ENCODE assay signal across 8 cellular contexts in genomic region chr12:113030875-113031525, GRCh38. TPM values are rescaled to one million over a fixed set of nuclear protein-coding genes. Genes with fewer than 3 reads are reported as not detected.
DNase-seq lines count a peak whose midpoint lies in the region; ATAC-seq and TF ChIP-seq lines count a peak whose summit lies in the region.

No MANE protein-coding gene starts in this region.

- H3K4me3 ChIP-seq in IMR-90 (ENCODE audit: insufficient read depth, low read depth, low read length) (no peak overlapping the region), OCI-LY3 (ENCODE audit: low read length) (peak overlapping the region; percentile 33), lower lobe of right lung (no peak overlapping the region)

- H4K8ac ChIP-seq in IMR-90 (ENCODE audit: low read depth in 2 of 2, low read length in 2 of 2) = no peak overlapping the region

- DNase-seq in DMS 273 (lab: John Stamatoyannopoulos, UW; ENCODE audit: unreplicated experiment) (peak; percentile 69), IMR-90 (peak; percentile 52), dermis microvascular lymphatic vessel endothelial cell (ENCODE audit: low read depth in 2 of 2) (peak; percentile 50 to 66), lower lobe of right lung (no peak), NOMO-1 (lab: John Stamatoyannopoulos, UW; ENCODE audit: unreplicated experiment in 2 of 2) (no peak)
- no peak for DNase-seq in activated CD4-positive, alpha-beta T cell treated with anti-CD3 and anti-CD28 coated beads for 4 hours

- H3K79me2 ChIP-seq in OCI-LY3 (ENCODE audit: low read length) = no peaks in the 10 kb centered on the region

- no peak overlapping the region for H2BK15ac ChIP-seq in IMR-90 (ENCODE audit: low read depth, low read length)

- H3K9me3 ChIP-seq in IMR-90 (ENCODE audit: control insufficient read depth, insufficient read depth, low read length) (no peaks in the 10 kb centered on the region), OCI-LY3 (ENCODE audit: insufficient read depth, low read length) (no peaks in the 10 kb centered on the region), lower lobe of right lung (no peaks in the 10 kb centered on the region)

- H3K27me3 ChIP-seq in IMR-90 (ENCODE audit: control insufficient read depth, insufficient read depth, low read length) (no peaks in the 10 kb centered on the region), OCI-LY3 (ENCODE audit: low read depth, low read length) (peaks cover 4% of the 10 kb centered on the region; the same call in 1 of the 2 replicates), lower lobe of right lung (ENCODE audit: low read depth) (no peaks in the 10 kb centered on the region)

- no peak overlapping the region for H3K27ac ChIP-seq in IMR-90 (ENCODE audit: insufficient read depth, low read length)
- no peak overlapping the region for H3K27ac ChIP-seq in OCI-LY3 (ENCODE audit: low read length)
- H3K27ac ChIP-seq in lower lobe of right lung = no peak overlapping the region

- H3K9ac ChIP-seq in IMR-90 (ENCODE audit: low read depth, low read length) (no peak overlapping the region), OCI-LY3 (ENCODE audit: low read length) (no peak overlapping the region)

- no peak overlapping the region for H2AFZ ChIP-seq in IMR-90 (replicated peaks; ENCODE audit: low read length, poor library complexity)
- H2AFZ ChIP-seq in OCI-LY3 (ENCODE audit: low read depth, low read length) = no peak overlapping the region

- H4K91ac ChIP-seq in IMR-90 (ENCODE audit: insufficient read depth, low read depth, low read length) = no peak overlapping the region

- ATAC-seq in IMR-90 (ENCODE audit: low read depth) (peak; percentile 90), lower lobe of right lung (peak; percentile 49 to 77), HG03280 (IDR thresholded peaks at IDR 0.05; ENCODE audit: unreplicated experiment) (no peak)

- peak; percentile 36 for TF ChIP-seq RAD21 in IMR-90 (IDR thresholded peaks at IDR 0.05; ENCODE audit: low read length)

- no peaks in the 10 kb centered on the region for H3K79me1 ChIP-seq in IMR-90 (ENCODE audit: low read depth in 1 of 2, low read length in 2 of 2)

- H3K4me1 ChIP-seq in IMR-90 (ENCODE audit: control insufficient read depth, insufficient read depth, low read length) = no peaks in the 10 kb centered on the region
- peaks cover 11% of the 10 kb centered on the region; the same call in 1 of the 2 replicates for H3K4me1 ChIP-seq in OCI-LY3 (ENCODE audit: low read length)
- H3K4me1 ChIP-seq in lower lobe of right lung = no peaks in the 10 kb centered on the region

- H4K5ac ChIP-seq in IMR-90 (ENCODE audit: low read depth, low read length) = no peak overlapping the region

- no peak for TF ChIP-seq POLR2A in IMR-90 (IDR thresholded peaks at IDR 0.05; ENCODE audit: low read depth, low read length)

- H4K20me1 ChIP-seq in IMR-90 (ENCODE audit: insufficient read depth, low read length) (no peaks in the 10 kb centered on the region), OCI-LY3 (ENCODE audit: insufficient read depth, low read length) (no peaks in the 10 kb centered on the region)

- no peak overlapping the region for H3K23ac ChIP-seq in IMR-90 (ENCODE audit: low read depth, low read length)

- H2AK5ac ChIP-seq in IMR-90 (ENCODE audit: low read depth, low read length) = no peak overlapping the region

- in situ Hi-C loops in IMR-90 (cut with MboI; ENCODE audit: low sequenced_read_pairs) = no loop called here

- CTCF ChIA-PET in IMR-90 (lab: Yijun Ruan, JAX) = interaction anchor here (0.6 kb wide), 1 partner anchor 138 kb away, joined by 3 read pairs; no protein-coding TSS in a partner anchor

- H2BK120ac ChIP-seq in IMR-90 (ENCODE audit: low read depth, low read length) = no peak overlapping the region

- H3K4me2 ChIP-seq in IMR-90 (ENCODE audit: low read depth, low read length) = no peak overlapping the region
- H3K4me2 ChIP-seq in OCI-LY3 (ENCODE audit: low read length) = peak overlapping the region; percentile 55

- no TSS peak for BruUV-seq in IMR-90 (replicated peaks; lab: Mats Ljungman, UMichigan)

- H3K36me3 ChIP-seq in IMR-90 (ENCODE audit: control insufficient read depth, insufficient read depth, low read length) = no peaks in the 10 kb centered on the region
- no peaks in the 10 kb centered on the region for H3K36me3 ChIP-seq in OCI-LY3 (replicated peaks; ENCODE audit: low read depth, low read length)
- H3K36me3 ChIP-seq in lower lobe of right lung = no peaks in the 10 kb centered on the region

- intact Hi-C loops in IMR-90 (cut with micrococcal nuclease) (loop anchor here (1.0 kb wide), 2 partner anchors 38 to 131 kb away; no protein-coding TSS in a partner anchor), lower lobe of right lung (cut with DNase I) (no loop called here)

- WGBS in IMR-90 (ENCODE audit: extremely low coverage in 2 of 2, insufficient read length in 1 of 2), 2 experiments = 10% methylated on average over 2 of the region's 9 CpGs; no CpG with 5 or more reads in 1 of the 2 experiments

- no peak overlapping the region for H3K18ac ChIP-seq in IMR-90 (ENCODE audit: low read depth, low read length)

- no peak overlapping the region for H2BK20ac ChIP-seq in IMR-90 (ENCODE audit: low read depth, low read length)

- no peak overlapping the region for H2BK5ac ChIP-seq in IMR-90 (ENCODE audit: low read depth, low read length, poor library complexity, severe bottlenecking)

- POLR2A ChIA-PET in IMR-90 (lab: Charles Lee; ENCODE audit: unreplicated experiment) = no interaction called here

- TF ChIP-seq CTCF in IMR-90 (conservative IDR thresholded peaks at IDR 0.05; ENCODE audit: low read depth, low read length) (peak; percentile 67), OCI-LY3 (IDR thresholded peaks at IDR 0.05; ENCODE audit: low read depth, low read length) (peak; percentile 78), lower lobe of right lung (IDR thresholded peaks at IDR 0.05) (peak; percentile 64)

- H3K9me1 ChIP-seq in IMR-90 (ENCODE audit: insufficient read depth, low read length) = no peaks in the 10 kb centered on the region

- no peak overlapping the region for H3K56ac ChIP-seq in IMR-90 (ENCODE audit: extremely low read depth, insufficient read depth, low read length)

- no peak overlapping the region for H3K14ac ChIP-seq in IMR-90 (replicated peaks; ENCODE audit: low read depth, low read length)

- no peak overlapping the region for H2AK9ac ChIP-seq in IMR-90 (replicated peaks; ENCODE audit: low read depth, low read length, poor library complexity)

- no peak overlapping the region for H3K4ac ChIP-seq in IMR-90 (ENCODE audit: low read depth, low read length)

- dilution Hi-C loops in IMR-90 (cut with HindIII; ENCODE audit: low sequenced_read_pairs, unreplicated experiment) = no loop called here

TF ChIP-seq in IMR-90, 13 proteins besides CTCF, POLR2A, EP300 and RAD21:
- TF ChIP-seq ELK1 (IDR thresholded peaks at IDR 0.05; ENCODE audit: borderline replicate concordance, low read depth, low read length) = no peak
- peak; percentile 62 for TF ChIP-seq SMC3 (IDR thresholded peaks at IDR 0.05; ENCODE audit: low read depth, low read length)

RNA-seq across cellular contexts. Expression of gene DTX1, which starts 25.5 kb away (rescaled TPM):
- total RNA-seq in IMR-90 (2012; rRNA removed) (not detected in 2 replicates), dermis microvascular lymphatic vessel endothelial cell (1.8 and 6.1 TPM in 2 replicates), lower lobe of right lung (6.8 TPM)
- polyA plus RNA-seq in IMR-90 (2012; rRNA removed) = not detected in 2 replicates
- 0.01 TPM in 1 of 2 replicates, not detected in the other for polyA plus RNA-seq in IMR-90 (2012; cell fraction: cytosol; rRNA removed)
- polyA plus RNA-seq in IMR-90 (2012; cell fraction: nucleus; rRNA removed; ENCODE audit: low replicate concordance) = 0.05 and 0.50 TPM in 2 replicates

RNA-seq across cellular contexts. Expression of gene OAS2, which starts 52.7 kb away (rescaled TPM):
- total RNA-seq in IMR-90 (2012; rRNA removed) (under 0.01 TPM in 1 of 2 replicates, not detected in the other), dermis microvascular lymphatic vessel endothelial cell (2.9 and 4.5 TPM in 2 replicates), lower lobe of right lung (96.4 TPM)
- not detected in 2 replicates for polyA plus RNA-seq in IMR-90 (2012; rRNA removed)
- polyA plus RNA-seq in IMR-90 (2012; cell fraction: cytosol; rRNA removed) = not detected in 2 replicates
- 0.07 TPM in 1 of 2 replicates, not detected in the other for polyA plus RNA-seq in IMR-90 (2012; cell fraction: nucleus; rRNA removed; ENCODE audit: low replicate concordance)

Comparison
In these comparisons a context has a peak if more than half of its experiments do, and no peak if none do; other contexts are left out.
1. DNase-seq: peak in DMS 273 (single experiment), IMR-90 (single experiment) and dermis microvascular lymphatic vessel endothelial cell (2 of 2); none in lower lobe of right lung (single experiment), activated CD4-positive, alpha-beta T cell treated with anti-CD3 and anti-CD28 coated beads for 4 hours (0 of 2) and NOMO-1 (0 of 2).
2. RNA of gene OAS2, which starts 52.7 kb away (total RNA-seq): 96.4 TPM in lower lobe of right lung (single experiment); 2.9 to 4.5 TPM in dermis microvascular lymphatic vessel endothelial cell and under 0.01 TPM in IMR-90; every median in the first group is over 10 times any median in the second.
3. Peak in every context shown above with its lines, with median percentiles within 50 percentile points of each other: CTCF ChIP-seq.